1 cellular context compared by ENCODE assay signal in the genomic region with DNA sequence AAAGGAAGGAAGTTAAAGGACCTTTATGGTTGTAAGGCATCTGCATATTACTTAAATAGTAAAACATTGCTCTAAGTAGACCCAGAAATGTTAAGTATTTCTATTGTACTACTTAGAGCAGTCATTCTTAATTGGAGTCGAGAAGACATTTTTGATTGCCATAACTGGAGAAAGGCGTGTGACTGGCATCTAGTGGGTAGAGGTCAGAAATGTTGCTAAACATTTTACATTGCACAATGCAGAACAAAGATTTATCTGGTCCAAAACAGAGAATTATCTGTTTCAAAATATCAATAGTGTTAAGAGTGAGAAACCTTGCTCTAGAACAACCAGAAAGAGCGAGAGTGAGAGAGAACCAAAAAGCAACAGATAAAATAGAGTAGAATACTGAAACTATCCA.
TF ChIP-seq lines count a peak whose summit lies in the region.

No MANE protein-coding gene starts in this region.

TF ChIP-seq in SK-N-SH treated with all-trans-retinoic acid at 6 μM for 48 hours, 23 proteins besides CTCF, POLR2A, EP300 and RAD21 (continued from another document):
- TF ChIP-seq, protein P1, sequence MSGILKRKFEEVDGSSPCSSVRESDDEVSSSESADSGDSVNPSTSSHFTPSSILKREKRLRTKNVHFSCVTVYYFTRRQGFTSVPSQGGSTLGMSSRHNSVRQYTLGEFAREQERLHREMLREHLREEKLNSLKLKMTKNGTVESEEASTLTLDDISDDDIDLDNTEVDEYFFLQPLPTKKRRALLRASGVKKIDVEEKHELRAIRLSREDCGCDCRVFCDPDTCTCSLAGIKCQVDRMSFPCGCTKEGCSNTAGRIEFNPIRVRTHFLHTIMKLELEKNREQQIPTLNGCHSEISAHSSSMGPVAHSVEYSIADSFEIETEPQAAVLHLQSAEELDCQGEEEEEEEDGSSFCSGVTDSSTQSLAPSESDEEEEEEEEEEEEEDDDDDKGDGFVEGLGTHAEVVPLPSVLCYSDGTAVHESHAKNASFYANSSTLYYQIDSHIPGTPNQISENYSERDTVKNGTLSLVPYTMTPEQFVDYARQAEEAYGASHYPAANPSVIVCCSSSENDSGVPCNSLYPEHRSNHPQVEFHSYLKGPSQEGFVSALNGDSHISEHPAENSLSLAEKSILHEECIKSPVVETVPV (CRISPR knock-in tag; IDR thresholded peaks at IDR 0.05) = no peak
- TF ChIP-seq TOX (CRISPR knock-in tag; IDR thresholded peaks at IDR 0.05; ENCODE audit: borderline replicate concordance) (no peak), ZNF70 (CRISPR knock-in tag; IDR thresholded peaks at IDR 0.05) (no peak), ZFP30 (CRISPR knock-in tag; IDR thresholded peaks at IDR 0.05) (no peak), ARNTL (CRISPR knock-in tag; IDR thresholded peaks at IDR 0.05; ENCODE audit: borderline replicate concordance, low read depth) (no peak), SNAI2 (CRISPR knock-in tag; IDR thresholded peaks at IDR 0.05) (no peak), ZNF565 (CRISPR knock-in tag; conservative IDR thresholded peaks at IDR 0.05; ENCODE audit: low read depth) (no peak), ZFP3 (CRISPR knock-in tag; IDR thresholded peaks at IDR 0.05) (no peak)
- TF ChIP-seq, protein P2, sequence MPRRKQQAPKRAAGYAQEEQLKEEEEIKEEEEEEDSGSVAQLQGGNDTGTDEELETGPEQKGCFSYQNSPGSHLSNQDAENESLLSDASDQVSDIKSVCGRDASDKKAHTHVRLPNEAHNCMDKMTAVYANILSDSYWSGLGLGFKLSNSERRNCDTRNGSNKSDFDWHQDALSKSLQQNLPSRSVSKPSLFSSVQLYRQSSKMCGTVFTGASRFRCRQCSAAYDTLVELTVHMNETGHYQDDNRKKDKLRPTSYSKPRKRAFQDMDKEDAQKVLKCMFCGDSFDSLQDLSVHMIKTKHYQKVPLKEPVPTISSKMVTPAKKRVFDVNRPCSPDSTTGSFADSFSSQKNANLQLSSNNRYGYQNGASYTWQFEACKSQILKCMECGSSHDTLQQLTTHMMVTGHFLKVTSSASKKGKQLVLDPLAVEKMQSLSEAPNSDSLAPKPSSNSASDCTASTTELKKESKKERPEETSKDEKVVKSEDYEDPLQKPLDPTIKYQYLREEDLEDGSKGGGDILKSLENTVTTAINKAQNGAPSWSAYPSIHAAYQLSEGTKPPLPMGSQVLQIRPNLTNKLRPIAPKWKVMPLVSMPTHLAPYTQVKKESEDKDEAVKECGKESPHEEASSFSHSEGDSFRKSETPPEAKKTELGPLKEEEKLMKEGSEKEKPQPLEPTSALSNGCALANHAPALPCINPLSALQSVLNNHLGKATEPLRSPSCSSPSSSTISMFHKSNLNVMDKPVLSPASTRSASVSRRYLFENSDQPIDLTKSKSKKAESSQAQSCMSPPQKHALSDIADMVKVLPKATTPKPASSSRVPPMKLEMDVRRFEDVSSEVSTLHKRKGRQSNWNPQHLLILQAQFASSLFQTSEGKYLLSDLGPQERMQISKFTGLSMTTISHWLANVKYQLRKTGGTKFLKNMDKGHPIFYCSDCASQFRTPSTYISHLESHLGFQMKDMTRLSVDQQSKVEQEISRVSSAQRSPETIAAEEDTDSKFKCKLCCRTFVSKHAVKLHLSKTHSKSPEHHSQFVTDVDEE (CRISPR knock-in tag; IDR thresholded peaks at IDR 0.05) = no peak
- TF ChIP-seq, protein P3, sequence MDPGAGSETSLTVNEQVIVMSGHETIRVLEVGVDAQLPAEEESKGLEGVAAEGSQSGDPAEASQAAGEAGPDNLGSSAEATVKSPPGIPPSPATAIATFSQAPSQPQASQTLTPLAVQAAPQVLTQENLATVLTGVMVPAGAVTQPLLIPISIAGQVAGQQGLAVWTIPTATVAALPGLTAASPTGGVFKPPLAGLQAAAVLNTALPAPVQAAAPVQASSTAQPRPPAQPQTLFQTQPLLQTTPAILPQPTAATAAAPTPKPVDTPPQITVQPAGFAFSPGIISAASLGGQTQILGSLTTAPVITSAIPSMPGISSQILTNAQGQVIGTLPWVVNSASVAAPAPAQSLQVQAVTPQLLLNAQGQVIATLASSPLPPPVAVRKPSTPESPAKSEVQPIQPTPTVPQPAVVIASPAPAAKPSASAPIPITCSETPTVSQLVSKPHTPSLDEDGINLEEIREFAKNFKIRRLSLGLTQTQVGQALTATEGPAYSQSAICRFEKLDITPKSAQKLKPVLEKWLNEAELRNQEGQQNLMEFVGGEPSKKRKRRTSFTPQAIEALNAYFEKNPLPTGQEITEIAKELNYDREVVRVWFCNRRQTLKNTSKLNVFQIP (CRISPR knock-in tag; IDR thresholded peaks at IDR 0.05; ENCODE audit: borderline replicate concordance, low read depth) = no peak
